7 cellular contexts compared by ENCODE assay signal in the genomic region with DNA sequence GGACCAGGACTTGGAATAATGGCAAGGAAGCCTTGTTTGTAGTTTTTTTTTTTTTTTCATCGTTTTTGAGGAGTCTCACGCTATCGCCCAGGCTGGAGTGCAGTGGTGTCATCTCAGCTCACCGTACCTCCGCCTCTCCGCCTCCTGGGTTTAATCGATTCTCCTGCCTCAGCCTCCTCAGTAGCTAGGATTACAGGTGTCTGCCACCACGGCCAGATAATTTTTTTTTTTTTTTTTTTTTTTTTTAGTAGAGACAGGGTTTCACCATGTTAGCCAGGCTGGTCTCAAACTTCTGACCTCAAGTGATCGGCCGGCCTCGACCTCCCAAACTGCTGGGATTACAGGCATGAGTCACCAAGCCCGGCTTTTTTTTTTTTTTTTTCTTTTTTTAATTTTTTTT. TPM values are rescaled to one million over a fixed set of nuclear protein-coding genes. Genes with fewer than 3 reads are reported as not detected.
DNase-seq lines count a peak whose midpoint lies in the region; FAIRE-seq and TF ChIP-seq lines count a peak whose summit lies in the region.
"Not testable (repeated sequence)": the region's sequence is repeated elsewhere in the genome, so short reads cannot be mapped to it uniquely, and the experiment has no call there.
"Had no signal": no experiment of that assay in that cellular context is flagged by ENCODE, and none has a peak within 500 bp of the region (broad histone marks: within the 10 kb centered on the region; RNA-seq: fewer than 3 reads in every experiment).

No MANE protein-coding gene starts in this region.

- H3K27me3 Mint-ChIP-seq in H9 (ENCODE audit: low read depth) = not testable (repeated sequence)

- not testable (repeated sequence) for H3K23me2 ChIP-seq in H9 (ENCODE audit: insufficient read length, low read depth, low read length, poor library complexity, severe bottlenecking); H1 (ENCODE audit: low read depth, low read length)

- not testable (repeated sequence) for H3K14ac ChIP-seq in H9 (ENCODE audit: insufficient read depth, low read length); H1 (ENCODE audit: insufficient read length); mesenchymal stem cell (ENCODE audit: low read length in 2 of 2)

- POLR2A ChIA-PET in HEK293T (lab: Yijun Ruan, JAX) (interaction anchor here (1.4 to 8.8 kb wide), 2 partner anchors 18 to 24 kb away, joined by 5 to 63 read pairs; partner anchors contain the start of gene MCL1), H1 (lab: Charles Lee; ENCODE audit: partially characterized antibody) (interaction anchor here (1.1 to 43.5 kb wide), 3 partner anchors 9 to 33 kb away, joined by 4 to 1380 read pairs (median 125); partner anchors contain the start of genes ADAMTSL4 and MCL1)
- POLR2A ChIA-PET in RWPE1 (lab: Yijun Ruan, JAX; ENCODE audit: low non-redundant PET) = not testable (repeated sequence)

- H2BK15ac ChIP-seq in H9 (ENCODE audit: low read depth, low read length); H1 (ENCODE audit: low read length): not testable (repeated sequence)
- H2BK15ac ChIP-seq in mesenchymal stem cell (ENCODE audit: low read depth, poor library complexity, severe bottlenecking) = peak overlapping the region; percentile 97

- not testable (repeated sequence) for TF ChIP-seq CTCF in H9 (conservative IDR thresholded peaks at IDR 0.05); RWPE1 (conservative IDR thresholded peaks at IDR 0.05; ENCODE audit: low read depth); H1 (IDR thresholded peaks at IDR 0.05; ENCODE audit: control extremely low read depth in 1 of 3, insufficient read depth in 1 of 3, low read depth in 1 of 3, low read length in 3 of 3)

- not testable (repeated sequence) for H3K4me1 ChIP-seq in H9 (ENCODE audit: insufficient read depth, low read length); mesenchymal stem cell (ENCODE audit: control insufficient read depth, insufficient read depth, low read depth, low read length)
- peaks cover 5 to 12% (median 9%) of the 10 kb centered on the region in 4 experiments; a peak in 6 of 7 replicates for H3K4me1 ChIP-seq in H1 (replicated peaks in 1 of 4; ENCODE audit: control insufficient read depth in 3 of 4, insufficient read depth in 4 of 4, low read length in 3 of 4)

- H3K4me3 ChIP-seq in H1 (ENCODE audit: extremely low read depth in 1 of 4, insufficient read depth in 2 of 4, low read depth in 3 of 4, low read length in 4 of 4); mesenchymal stem cell (ENCODE audit: insufficient read depth in 1 of 2, low read depth in 1 of 2, low read length in 2 of 2): not testable (repeated sequence)

- peak overlapping the region in 1 of 3 experiments; percentile 44; a peak in 1 of 7 replicates for H3K27ac Mint-ChIP-seq in H9

- H2AK5ac ChIP-seq in H9 (ENCODE audit: insufficient read length, low read length); mesenchymal stem cell (ENCODE audit: low read length, severe bottlenecking): not testable (repeated sequence)
- 0 out of 2 replicates have a peak overlapping the region, but pooled peaks have one; percentile 53 for H2AK5ac ChIP-seq in H1 (ENCODE audit: low read depth, low read length)

- H3K27ac ChIP-seq in H9 (ENCODE audit: insufficient read length, low read depth, low read length); H1 (ENCODE audit: low read depth, low read length); mesenchymal stem cell (ENCODE audit: low read length, poor library complexity, severe bottlenecking): not testable (repeated sequence)
- H3K27ac ChIP-seq in RWPE1 = peak overlapping the region; percentile 51

- CTCF ChIA-PET in HEK293T (lab: Yijun Ruan, JAX) = not testable (repeated sequence)
- CTCF ChIA-PET in RWPE1 (lab: Yijun Ruan, JAX) = interaction anchor here (0.6 kb wide), 1 partner anchor 474 kb away, joined by 3 read pairs; no protein-coding TSS in a partner anchor
- CTCF ChIA-PET in H1 (lab: Charles Lee; ENCODE audit: partially characterized antibody) = interaction anchor here (0.9 kb wide), 1 partner anchor 9 kb away, joined by 3 read pairs; no protein-coding TSS in a partner anchor

- H3K27me3 ChIP-seq in H9 (ENCODE audit: insufficient read depth, low read length); H1 (replicated peaks in 1 of 4; ENCODE audit: control insufficient read depth in 3 of 4, extremely low read depth in 1 of 4, insufficient read depth in 3 of 4, low read length in 3 of 4); mesenchymal stem cell (ENCODE audit: control insufficient read depth in 1 of 2, insufficient read depth in 1 of 2, low read length in 2 of 2): not testable (repeated sequence)

- TF ChIP-seq POLR2A in H1 (IDR thresholded peaks at IDR 0.05; ENCODE audit: control extremely low read depth in 1 of 2, low read depth in 2 of 2, low read length in 2 of 2) = not testable (repeated sequence)

- H2AFZ ChIP-seq in H9 (ENCODE audit: low read length); H1 (ENCODE audit: low read length); mesenchymal stem cell (ENCODE audit: low read depth, low read length): not testable (repeated sequence)

- H2BK120ac ChIP-seq in H9 (ENCODE audit: low read depth, low read length, poor library complexity, severe bottlenecking); H1 (replicated peaks; ENCODE audit: low read depth, low read length); mesenchymal stem cell (ENCODE audit: low read depth, low read length): not testable (repeated sequence)

- not testable (repeated sequence) for H3K79me2 ChIP-seq in H9 (ENCODE audit: insufficient read depth, low read length); H1 (ENCODE audit: control insufficient read depth in 1 of 2, insufficient read depth in 2 of 2, low read length in 2 of 2)

- not testable (repeated sequence) for H4K20me1 ChIP-seq in H9 (ENCODE audit: control insufficient read depth, insufficient read depth, insufficient read length); H1 (replicated peaks in 1 of 2; ENCODE audit: control insufficient read depth in 1 of 2, insufficient read depth in 2 of 2, low read length in 2 of 2)

- H3K79me1 ChIP-seq in H9 (ENCODE audit: insufficient read depth, low read depth, low read length, poor library complexity, severe bottlenecking); H1 (ENCODE audit: low read depth, low read length); mesenchymal stem cell (replicated peaks; ENCODE audit: low read length, poor library complexity, severe bottlenecking): not testable (repeated sequence)

- H3K4ac ChIP-seq in H9 (ENCODE audit: low read depth, low read length); H1 (replicated peaks; ENCODE audit: insufficient read length, low read depth, low read length); mesenchymal stem cell (ENCODE audit: low read depth in 1 of 2, low read length in 2 of 2): not testable (repeated sequence)

- WGBS in H9 (ENCODE audit: extremely low coverage, insufficient read length, low lambda C conversion rate) = no CpG with 5 or more reads among the region's 12 CpGs
- WGBS in H1 (ENCODE audit: extremely low coverage in 1 of 2, insufficient coverage in 1 of 2, insufficient read length in 1 of 2, insufficient replicate concordance in 2 of 2, low coverage in 1 of 2, low lambda C conversion rate in 2 of 2, missing lambda C conversion rate in 1 of 2), 2 experiments = 87% methylated on average over 8 of the region's 12 CpGs; no CpG with 5 or more reads in 1 of the 2 experiments
- 99% methylated on average over 6 of the region's 12 CpGs for WGBS in mesenchymal stem cell

- not testable (repeated sequence) for H4K91ac ChIP-seq in H9 (ENCODE audit: insufficient read length, low read depth, low read length); H1 (replicated peaks; ENCODE audit: insufficient read length, low read length); mesenchymal stem cell (ENCODE audit: low read length)

- not testable (repeated sequence) for H3T11ph ChIP-seq in H9 (ENCODE audit: low read length)

- DNase-seq in H9; HEK293T (ENCODE audit: extremely low spot score); RWPE1 (ENCODE audit: low spot score); H1 (ENCODE audit: low read depth in 1 of 2, low spot score in 2 of 2); mesenchymal stem cell: not testable (repeated sequence)

- H3K18ac ChIP-seq in H9 (ENCODE audit: insufficient read length, low read depth, low read length); H1 (ENCODE audit: extremely low read depth, low read length); mesenchymal stem cell (ENCODE audit: low read depth in 1 of 2, low read length in 2 of 2): not testable (repeated sequence)

- not testable (repeated sequence) for H3K9ac ChIP-seq in H9 (ENCODE audit: extremely low read depth, insufficient read length, low read length); H1 (replicated peaks in 1 of 4; ENCODE audit: extremely low read depth in 1 of 4, low read depth in 3 of 4, low read length in 3 of 4); mesenchymal stem cell (ENCODE audit: low read length)

- H3K4me1 Mint-ChIP-seq in H9 = peaks cover 16 to 21% of the 10 kb centered on the region in 2 experiments

- H2BK20ac ChIP-seq in H9 (ENCODE audit: low read depth, low read length, poor library complexity, severe bottlenecking) = peak overlapping the region; percentile 93
- not testable (repeated sequence) for H2BK20ac ChIP-seq in H1 (ENCODE audit: low read length)

- not testable (repeated sequence) for TF ChIP-seq EP300 in H1 (IDR thresholded peaks at IDR 0.05; ENCODE audit: borderline replicate concordance in 1 of 2, low read depth in 2 of 2, low read length in 2 of 2)

- not testable (repeated sequence) for TF ChIP-seq RAD21 in H1 (IDR thresholded peaks at IDR 0.05 in 1 of 2, conservative IDR thresholded peaks at IDR 0.05 in 1 of 2; ENCODE audit: low read depth in 2 of 2, low read length in 2 of 2)

- not testable (repeated sequence) for H3K4me2 ChIP-seq in H9 (ENCODE audit: insufficient read depth, insufficient read length, low read length); H1 (ENCODE audit: insufficient read depth in 1 of 2, low read depth in 2 of 2, low read length in 2 of 2); mesenchymal stem cell (ENCODE audit: low read length, poor library complexity, severe bottlenecking)

- H3K36me3 ChIP-seq in H1 (ENCODE audit: control insufficient read depth in 2 of 4, insufficient read depth in 4 of 4, low read length in 3 of 4); mesenchymal stem cell (ENCODE audit: control insufficient read depth in 1 of 2, insufficient read depth in 2 of 2, low read depth in 1 of 2, low read length in 2 of 2): not testable (repeated sequence)

- H3K9me3 ChIP-seq in H9 (ENCODE audit: control insufficient read depth, low read depth, low read length); H1 (ENCODE audit: insufficient read depth in 2 of 2, low read depth in 1 of 2, low read length in 1 of 2); mesenchymal stem cell (ENCODE audit: control insufficient read depth, low read length): not testable (repeated sequence)

- H3K56ac ChIP-seq in H9 (ENCODE audit: insufficient read length, low read depth, low read length); H1 (replicated peaks; ENCODE audit: insufficient read length, low read depth, low read length): not testable (repeated sequence)

- peaks cover 5 to 16% (median 10%) of the 10 kb centered on the region in 3 experiments; a peak in 6 of 7 replicates for H3K36me3 Mint-ChIP-seq in H9 (ENCODE audit: insufficient read depth in 1 of 3, low read depth in 3 of 3)

- not testable (repeated sequence) for H3K23ac ChIP-seq in H9 (ENCODE audit: insufficient read length, low read depth, low read length); H1 (ENCODE audit: insufficient read length); mesenchymal stem cell (ENCODE audit: low read length in 2 of 2)

- not testable (repeated sequence) for FAIRE-seq in H1 (lab: Jason Lieb, UNC)

- not testable (repeated sequence) for H2BK12ac ChIP-seq in H9 (ENCODE audit: insufficient read length, low read depth, low read length); H1 (ENCODE audit: low read depth, low read length); mesenchymal stem cell (ENCODE audit: low read length in 2 of 2)

- not testable (repeated sequence) for H3K9me3 Mint-ChIP-seq in H9

- not testable (repeated sequence) for H3K4me3 Mint-ChIP-seq in H9

- not testable (repeated sequence) for H4K5ac ChIP-seq in H9 (ENCODE audit: insufficient read length, low read depth, low read length); H1 (ENCODE audit: insufficient read length, low read depth, low read length)

- H2BK5ac ChIP-seq in H9 (ENCODE audit: insufficient read length, low read length); H1 (ENCODE audit: low read depth, low read length); mesenchymal stem cell (ENCODE audit: low read depth, low read length, poor library complexity, severe bottlenecking): not testable (repeated sequence)

- H4K8ac ChIP-seq in H9 (replicated peaks; ENCODE audit: insufficient read length, low read depth, low read length); H1 (ENCODE audit: extremely low read depth, insufficient read depth, low read length); mesenchymal stem cell (ENCODE audit: low read length): not testable (repeated sequence)

RNA-seq across cellular contexts. Expression of gene MCL1, which starts 23.0 kb away (rescaled TPM):
- 247 and 250 TPM in 2 replicates for total RNA-seq in H9 (2021)
- 196 and 218 TPM in 2 replicates for total RNA-seq in H1 (2021; fragmentation: NEBNext Ultra II Directional; extraction: Animal tissue kit (Norgen Biotek cat#: 25700))
- 57.5 and 61.1 TPM in 2 replicates for polyA plus RNA-seq in H1 (2011; rRNA removed)
- 78.4 TPM for polyA plus RNA-seq in H1 (2011; cell fraction: cytosol; rRNA removed)
- 85.5 TPM for polyA plus RNA-seq in H1 (2011; cell fraction: nucleus; rRNA removed)
- 93.2 to 159 TPM (median 119 TPM) in 4 replicates for polyA plus RNA-seq in H1 (2012, experiment 1 of 2)
- polyA plus RNA-seq in H1 (2012, experiment 2 of 2) = 18.8 TPM
- 116 TPM for polyA plus RNA-seq in H1 (2013, experiment 1 of 2)
- polyA plus RNA-seq in H1 (2013, experiment 2 of 2) = 123 TPM
- polyA minus RNA-seq in H1 (2011; rRNA and poly(A)+ RNA removed) = 104 and 119 TPM in 2 replicates
- 98.4 TPM for polyA minus RNA-seq in H1 (2011; cell fraction: cytosol; rRNA and poly(A)+ RNA removed)
- polyA minus RNA-seq in H1 (2011; cell fraction: nucleus; rRNA and poly(A)+ RNA removed) = 171 TPM
- 229 TPM for polyA plus RNA-seq in mesenchymal stem cell (2013, experiment 1 of 2)
- polyA plus RNA-seq in mesenchymal stem cell (2013, experiment 2 of 2) = 224 TPM

RNA-seq across cellular contexts. Expression of gene ENSA, which starts 27.0 kb away (rescaled TPM):
- 212 and 218 TPM in 2 replicates for total RNA-seq in H9 (2021)
- total RNA-seq in H1 (2021; fragmentation: NEBNext Ultra II Directional; extraction: Animal tissue kit (Norgen Biotek cat#: 25700)) = 229 and 236 TPM in 2 replicates
- polyA plus RNA-seq in H1 (2011; rRNA removed) = 48.2 and 49.9 TPM in 2 replicates
- 110 TPM for polyA plus RNA-seq in H1 (2011; cell fraction: cytosol; rRNA removed)
- polyA plus RNA-seq in H1 (2011; cell fraction: nucleus; rRNA removed) = 51.3 TPM
- 161 to 212 TPM (median 163 TPM) in 4 replicates for polyA plus RNA-seq in H1 (2012, experiment 1 of 2)
- polyA plus RNA-seq in H1 (2012, experiment 2 of 2) = 130 TPM
- polyA plus RNA-seq in H1 (2013, experiment 1 of 2) = 144 TPM
- 151 TPM for polyA plus RNA-seq in H1 (2013, experiment 2 of 2)
- polyA minus RNA-seq in H1 (2011; rRNA and poly(A)+ RNA removed) = 34.4 and 48.0 TPM in 2 replicates
- 42.9 TPM for polyA minus RNA-seq in H1 (2011; cell fraction: cytosol; rRNA and poly(A)+ RNA removed)
- polyA minus RNA-seq in H1 (2011; cell fraction: nucleus; rRNA and poly(A)+ RNA removed) = 37.8 TPM
- 71.3 TPM for polyA plus RNA-seq in mesenchymal stem cell (2013, experiment 1 of 2)
- polyA plus RNA-seq in mesenchymal stem cell (2013, experiment 2 of 2) = 71.6 TPM

RNA-seq across cellular contexts. Expression of gene ADAMTSL4, which starts 53.2 kb away (rescaled TPM):
- total RNA-seq in H9 (2021) = 4.6 and 6.1 TPM in 2 replicates
- total RNA-seq in H1 (2021; fragmentation: NEBNext Ultra II Directional; extraction: Animal tissue kit (Norgen Biotek cat#: 25700)) = 5.3 and 5.4 TPM in 2 replicates
- polyA plus RNA-seq in H1 (2011; rRNA removed) = 4.2 and 5.9 TPM in 2 replicates
- 3.1 TPM for polyA plus RNA-seq in H1 (2011; cell fraction: cytosol; rRNA removed)
- 26.7 TPM for polyA plus RNA-seq in H1 (2011; cell fraction: nucleus; rRNA removed)
- polyA plus RNA-seq in H1 (2012, experiment 1 of 2) = 4.9 to 7.2 TPM (median 6.7 TPM) in 4 replicates
- polyA plus RNA-seq in H1 (2012, experiment 2 of 2) = 3.8 TPM
- 9.2 TPM for polyA plus RNA-seq in H1 (2013, experiment 1 of 2)
- 8.1 TPM for polyA plus RNA-seq in H1 (2013, experiment 2 of 2)
- 0.73 and 0.85 TPM in 2 replicates for polyA minus RNA-seq in H1 (2011; rRNA and poly(A)+ RNA removed)
- polyA minus RNA-seq in H1 (2011; cell fraction: cytosol; rRNA and poly(A)+ RNA removed) = 2.6 TPM
- 3.5 TPM for polyA minus RNA-seq in H1 (2011; cell fraction: nucleus; rRNA and poly(A)+ RNA removed)
- 15.0 TPM for polyA plus RNA-seq in mesenchymal stem cell (2013, experiment 1 of 2)
- 14.4 TPM for polyA plus RNA-seq in mesenchymal stem cell (2013, experiment 2 of 2)
- total RNA-seq: B cell; CD8-positive, alpha-beta T cell had no signal
